In the genomic region with DNA sequence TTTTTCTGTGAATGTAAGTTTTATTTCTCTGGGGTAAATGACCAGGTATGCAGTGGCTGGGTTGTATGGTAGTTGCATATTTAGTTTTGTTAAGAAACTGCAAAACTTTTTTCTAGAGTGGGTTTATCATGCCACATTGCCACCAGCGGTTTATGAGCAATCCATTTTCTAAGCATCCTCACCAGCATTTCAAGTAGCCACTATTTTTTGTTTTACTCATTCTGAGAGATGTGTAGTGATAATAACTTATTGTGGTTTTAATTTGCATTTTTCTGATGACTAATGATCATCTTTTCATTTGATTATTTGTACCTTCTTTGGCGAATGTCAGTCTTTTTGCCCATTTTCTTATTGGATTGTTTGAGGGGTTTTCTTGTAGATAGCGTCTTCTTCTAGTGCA, we compare ENCODE assay signal across 19 cellular contexts. TPM values are rescaled to one million over a fixed set of nuclear protein-coding genes. Genes with fewer than 3 reads are reported as not detected.
DNase-seq lines count a peak whose midpoint lies in the region; ATAC-seq, FAIRE-seq and TF ChIP-seq lines count a peak whose summit lies in the region.
"Had no signal": no experiment of that assay in that cellular context is flagged by ENCODE, and none has a peak within 500 bp of the region (broad histone marks: within the 10 kb centered on the region; RNA-seq: fewer than 3 reads in every experiment).

No MANE protein-coding gene starts in this region.

- H4K20me1 ChIP-seq in GM12878 (ENCODE audit: control insufficient read depth, insufficient read depth): no peaks in the 10 kb centered on the region

- CTCF ChIA-PET in activated CD8-positive, alpha-beta memory T cell treated with anti-CD3 and anti-CD28 coated beads, Interleukin-2, amount 10 ng/mL, durations not matched to agents 7 days and 5 days (lab: Charles Lee): no interaction called here
- CTCF ChIA-PET in GM12878 (lab: Yijun Ruan, JAX): no interaction called here

- POLR2A ChIA-PET in GM12878 (lab: Charles Lee): no interaction called here

- H3K27ac Mint-ChIP-seq in activated CD8-positive, alpha-beta memory T cell treated with anti-CD3 and anti-CD28 coated beads, Interleukin-2, amount 10 ng/mL, durations not matched to agents 7 days and 5 days: no peak overlapping the region

- DNase-seq in activated CD8-positive, alpha-beta memory T cell treated with anti-CD3 and anti-CD28 coated beads, Interleukin-2, amount 10 ng/mL, durations not matched to agents 7 days and 5 days: peak; percentile 45
- no peak for DNase-seq in activated CD8-positive, alpha-beta memory T cell treated with anti-CD3 and anti-CD28 coated beads, Interleukin-2, amount 50 U/mL, for 48 hours
- peak; percentile 40 for DNase-seq in GM12878 (ENCODE audit: low read depth, low spot score)
- no peak for DNase-seq in COLO668 (lab: John Stamatoyannopoulos, UW; ENCODE audit: unreplicated experiment)
- DNase-seq in NCI-H2196 (lab: John Stamatoyannopoulos, UW; ENCODE audit: unreplicated experiment): no peak
- DNase-seq: activated effector memory CD4-positive, alpha-beta T cell treated with anti-CD3 and anti-CD28 coated beads, Interleukin-2, amount 50 U/mL, for 16 hours; amygdala; DMS153; head of caudate nucleus; left ventricle myocardium superior; NCI-H1694; NCI-H446; spleen; transverse colon had no signal

- H3K27me3 Mint-ChIP-seq in activated CD8-positive, alpha-beta memory T cell treated with anti-CD3 and anti-CD28 coated beads, Interleukin-2, amount 10 ng/mL, durations not matched to agents 7 days and 5 days: peaks cover 79% of the 10 kb centered on the region

- no peak overlapping the region for H3K9ac ChIP-seq in GM12878 (ENCODE audit: control insufficient read depth, insufficient read depth, low read length)
- H3K9ac ChIP-seq: BLaER1 treated with 17β-estradiol and CSF1 and Interleukin-3, amounts not matched to agents 10 nM and 100 nM had no signal

- no peak overlapping the region for H3K4me3 Mint-ChIP-seq in activated CD8-positive, alpha-beta memory T cell treated with anti-CD3 and anti-CD28 coated beads, Interleukin-2, amount 10 ng/mL, durations not matched to agents 7 days and 5 days

- no peaks in the 10 kb centered on the region for H3K36me3 Mint-ChIP-seq in activated CD8-positive, alpha-beta memory T cell treated with anti-CD3 and anti-CD28 coated beads, Interleukin-2, amount 10 ng/mL, durations not matched to agents 7 days and 5 days

- no peaks in the 10 kb centered on the region for H3K79me2 ChIP-seq in GM12878 (ENCODE audit: control insufficient read depth, insufficient read depth, low read length)

- SMC1A ChIA-PET in GM12878 (lab: Charles Lee; ENCODE audit: uncharacterized antibody, unreplicated experiment): interaction anchor here (1.1 to 1.6 kb wide), 2 partner anchors 8 to 15 kb away, joined by 3 to 7 read pairs; no protein-coding TSS in a partner anchor

- H3K9me3 ChIP-seq in GM12878 (replicated peaks; ENCODE audit: control insufficient read depth, insufficient read depth, low read length): no peaks in the 10 kb centered on the region; the same call in 2 of the 3 replicates
- H3K9me3 ChIP-seq: spleen, transverse colon had no signal

- peak overlapping the region; percentile 71 for H3K4me2 ChIP-seq in GM12878 (ENCODE audit: control insufficient read depth, insufficient read depth)
- H3K4me2 ChIP-seq: BLaER1 treated with 17β-estradiol and CSF1 and Interleukin-3, amounts not matched to agents 10 nM and 100 nM had no signal

- H3K36me3 ChIP-seq in GM12878 (ENCODE audit: control insufficient read depth in 2 of 2, insufficient read depth in 2 of 2, low read length in 1 of 2): no peaks in the 10 kb centered on the region
- H3K36me3 ChIP-seq: spleen, transverse colon had no signal

- RAD21 ChIA-PET in GM12878 (lab: Charles Lee; ENCODE audit: unreplicated experiment): interaction anchor here (1.0 kb wide), 1 partner anchor 48 kb away, joined by 3 read pairs; no protein-coding TSS in a partner anchor

- no peaks in the 10 kb centered on the region for H3K9me3 Mint-ChIP-seq in activated CD8-positive, alpha-beta memory T cell treated with anti-CD3 and anti-CD28 coated beads, Interleukin-2, amount 10 ng/mL, durations not matched to agents 7 days and 5 days (ENCODE audit: low read depth)

- intact Hi-C loops in GM12878 (cut with micrococcal nuclease; ENCODE audit: unreplicated experiment): loop anchor here (5.0 kb wide), 2 partner anchors 56 to 236 kb away; a partner anchor contains a TSS

- peaks cover 13% of the 10 kb centered on the region for H3K4me1 ChIP-seq in GM12878 (ENCODE audit: control insufficient read depth, insufficient read depth, low read length)

- peak; percentile 42 for ATAC-seq in activated CD8-positive, alpha-beta memory T cell treated with anti-CD3 and anti-CD28 coated beads, Interleukin-2, amount 10 ng/mL, durations not matched to agents 7 days and 5 days
- peak; percentile 86 for ATAC-seq in GM18861 (IDR thresholded peaks at IDR 0.05; ENCODE audit: unreplicated experiment)
- peak; percentile 78 for ATAC-seq in HG03378 (IDR thresholded peaks at IDR 0.05; ENCODE audit: unreplicated experiment)
- peak; percentile 92 for ATAC-seq in GM12878
- ATAC-seq in HG03139 (IDR thresholded peaks at IDR 0.05; ENCODE audit: unreplicated experiment): no peak
- ATAC-seq: left ventricle myocardium superior had no signal

- no peak for TF ChIP-seq RAD21 in GM12878 (IDR thresholded peaks at IDR 0.05; ENCODE audit: insufficient read depth, low read depth, low read length)

- H3K4me3 ChIP-seq in GM12878: no peak overlapping the region
- H3K4me3 ChIP-seq: BLaER1 treated with 17β-estradiol and CSF1 and Interleukin-3, amounts not matched to agents 10 nM and 100 nM; spleen; transverse colon had no signal

- FAIRE-seq in GM12878 (lab: Jason Lieb, UNC): no peak
- FAIRE-seq: H54 had no signal

- in situ Hi-C loops in GM12878 (cut with MboI): no loop called here

- WGBS in GM12878 (ENCODE audit: insufficient coverage, insufficient replicate concordance, low lambda C conversion rate, missing lambda C conversion rate): 2% methylated on average over 3 of the region's 3 CpGs

- H3K27ac ChIP-seq in GM12878 (ENCODE audit: control insufficient read depth, insufficient read depth): no peak overlapping the region
- H3K27ac ChIP-seq: BLaER1 treated with 17β-estradiol and CSF1 and Interleukin-3, amounts not matched to agents 10 nM and 100 nM; spleen; transverse colon had no signal

- H3K4me1 Mint-ChIP-seq in activated CD8-positive, alpha-beta memory T cell treated with anti-CD3 and anti-CD28 coated beads, Interleukin-2, amount 10 ng/mL, durations not matched to agents 7 days and 5 days: peaks cover 14% of the 10 kb centered on the region

- no peaks in the 10 kb centered on the region for H3K27me3 ChIP-seq in GM12878 (replicated peaks in 1 of 2; ENCODE audit: control insufficient read depth in 2 of 2, insufficient read depth in 2 of 2, low read length in 1 of 2)
- H3K27me3 ChIP-seq: BLaER1 treated with 17β-estradiol and CSF1 and Interleukin-3, amounts not matched to agents 10 nM and 100 nM; spleen; transverse colon had no signal

- no peak for TF ChIP-seq POLR2A in GM12878 (IDR thresholded peaks at IDR 0.05; ENCODE audit: low read depth, low read length)

- no peak overlapping the region for H2AFZ ChIP-seq in GM12878 (ENCODE audit: control insufficient read depth, low read depth, low read length)

- TF ChIP-seq CTCF in GM12878 (IDR thresholded peaks at IDR 0.05 in 2 of 3, conservative IDR thresholded peaks at IDR 0.05 in 1 of 3; ENCODE audit: control insufficient read depth in 2 of 3, extremely low read depth in 1 of 3, insufficient read depth in 1 of 3, low read depth in 3 of 3, low read length in 3 of 3): no peak

- no TSS peak for BruUV-seq in GM12878 (replicated peaks; lab: Mats Ljungman, UMichigan)

- peak in 1 of 2 experiments; percentile 53; a peak in 1 of 4 replicates for TF ChIP-seq EP300 in GM12878 (IDR thresholded peaks at IDR 0.05; ENCODE audit: borderline replicate concordance in 1 of 2, control insufficient read depth in 1 of 2, low read depth in 2 of 2, low read length in 2 of 2)

TF ChIP-seq in GM12878, 131 proteins besides CTCF, POLR2A, EP300 and RAD21 (continues in another document):
- TF ChIP-seq RELA (IDR thresholded peaks at IDR 0.05; ENCODE audit: borderline replicate concordance, partially characterized antibody): no peak
- TF ChIP-seq, protein P1, sequence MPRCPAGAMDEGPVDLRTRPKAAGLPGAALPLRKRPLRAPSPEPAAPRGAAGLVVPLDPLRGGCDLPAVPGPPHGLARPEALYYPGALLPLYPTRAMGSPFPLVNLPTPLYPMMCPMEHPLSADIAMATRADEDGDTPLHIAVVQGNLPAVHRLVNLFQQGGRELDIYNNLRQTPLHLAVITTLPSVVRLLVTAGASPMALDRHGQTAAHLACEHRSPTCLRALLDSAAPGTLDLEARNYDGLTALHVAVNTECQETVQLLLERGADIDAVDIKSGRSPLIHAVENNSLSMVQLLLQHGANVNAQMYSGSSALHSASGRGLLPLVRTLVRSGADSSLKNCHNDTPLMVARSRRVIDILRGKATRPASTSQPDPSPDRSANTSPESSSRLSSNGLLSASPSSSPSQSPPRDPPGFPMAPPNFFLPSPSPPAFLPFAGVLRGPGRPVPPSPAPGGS (IDR thresholded peaks at IDR 0.05; ENCODE audit: borderline replicate concordance, insufficient read depth, low read depth, low read length, poor library complexity, severe bottlenecking): peak; percentile 28
- TF ChIP-seq NFIC (IDR thresholded peaks at IDR 0.05; ENCODE audit: low read depth, low read length): peak; percentile 58

RNA-seq across cellular contexts. Expression of a gene that starts 56.2 kb away (rescaled TPM):
- under 1 TPM; 0.06 to 0.07 TPM for total RNA-seq in activated CD8-positive, alpha-beta memory T cell treated with anti-CD3 and anti-CD28 coated beads, Interleukin-2, amount 10 ng/mL, durations not matched to agents 7 days and 5 days
- total RNA-seq in GM12878 (2013; cell fraction: nucleolus; rRNA removed): 19.0 and 20.9 TPM in 2 replicates
- total RNA-seq in GM12878 (2014; rRNA removed) (0.60 and 0.79 TPM in 2 replicates), GM12878 (2014; rRNA removed; fragmentation: Illumina TruSeq; extraction: Trizol) (0.31 and 0.78 TPM in 2 replicates), GM12878 (2021) (0.40 and 0.95 TPM in 2 replicates)
- 0.60 TPM for polyA plus RNA-seq in GM12878 (2011; ENCODE audit: low read depth)
- polyA plus RNA-seq in GM12878 (2011; rRNA removed) (2.6 and 5.3 TPM in 2 replicates), GM12878 (2014; fragmentation: Illumina TruSeq; extraction: Trizol) (0.24 and 0.48 TPM in 2 replicates), GM12878 (2014; fragmentation: Nextera tagmentation; extraction: Ambion mirVana) (under 1 TPM; 0.08 to 0.13 TPM), GM12878 (2014; rRNA removed) (0.13 and 0.36 TPM in 2 replicates), GM12878 (2016; fragmentation: Nextera tagmentation; extraction: Ambion mirVana) (under 1 TPM; 0.19 to 0.20 TPM)
- 0.87 and 1.1 TPM in 2 replicates for polyA plus RNA-seq in GM12878 (2011; cell fraction: cytosol; rRNA removed)
- 3.7 and 3.8 TPM in 2 replicates for polyA plus RNA-seq in GM12878 (2011; cell fraction: nucleus; rRNA removed)
- 0.64 and 1.0 TPM in 2 replicates for polyA plus RNA-seq in GM12878 (2012)
- polyA minus RNA-seq in GM12878 (2011; rRNA and poly(A)+ RNA removed): 4.3 and 4.8 TPM in 2 replicates
- 1.1 and 4.1 TPM in 2 replicates for polyA minus RNA-seq in GM12878 (2011; cell fraction: cytosol; rRNA and poly(A)+ RNA removed)
- polyA minus RNA-seq in GM12878 (2011; cell fraction: nucleus; rRNA and poly(A)+ RNA removed): 6.5 and 14.2 TPM in 2 replicates

Comparison
In these comparisons a context has a peak if more than half of its experiments do, and no peak if none do; other contexts are left out.
1. DNase-seq: peak in activated CD8-positive, alpha-beta memory T cell treated with anti-CD3 and anti-CD28 coated beads, Interleukin-2, amount 10 ng/mL, durations not matched to agents 7 days and 5 days (single experiment) and GM12878 (single experiment); none in activated CD8-positive, alpha-beta memory T cell treated with anti-CD3 and anti-CD28 coated beads, Interleukin-2, amount 50 U/mL, for 48 hours (single experiment), COLO668 (single experiment) and NCI-H2196 (single experiment).